Comparison of ENCODE assay signal across 18 cellular contexts in the genomic region with DNA sequence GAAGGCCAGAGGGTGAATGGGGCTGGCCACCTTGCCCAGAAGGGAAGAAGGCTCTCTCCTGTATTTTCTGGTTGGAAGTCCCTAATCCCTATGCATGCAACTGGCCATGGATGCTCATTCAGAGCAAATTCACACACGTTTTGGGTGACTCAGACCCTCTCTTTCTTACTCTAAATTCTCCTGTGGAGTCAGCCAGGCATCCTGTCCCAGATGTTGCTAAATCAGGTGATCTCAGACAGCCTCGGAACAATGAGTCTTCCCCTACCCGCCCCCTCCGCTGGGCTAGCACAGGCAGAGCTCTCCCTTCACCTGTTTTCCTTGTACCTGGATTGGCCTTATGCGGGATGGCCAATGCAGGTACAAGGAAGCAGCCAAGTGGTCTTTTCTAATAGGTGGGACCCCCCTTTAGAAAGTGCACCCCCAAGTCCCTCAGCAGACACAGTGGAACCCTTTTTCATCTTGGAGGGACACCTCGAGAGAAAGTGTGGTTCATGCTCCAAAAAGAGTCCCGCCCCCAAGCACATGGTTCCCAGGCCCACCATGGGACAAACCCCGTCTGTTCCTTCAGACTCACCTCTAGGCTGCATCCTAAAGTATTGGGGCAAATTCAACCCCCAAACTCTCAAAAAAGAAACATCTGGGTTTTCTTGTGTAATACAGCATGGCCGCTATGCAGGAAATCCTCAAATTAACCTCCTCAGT. TPM values are rescaled to one million over a fixed set of nuclear protein-coding genes. Genes with fewer than 3 reads are reported as not detected.
A peak's percentile ranks its signal among the peaks of the same experiment; 100 is the strongest.
DNase-seq lines count a peak whose midpoint lies in the region; ATAC-seq and TF ChIP-seq lines count a peak whose summit lies in the region.
"Had no signal": no experiment of that assay in that cellular context is flagged by ENCODE, and none has a peak within 500 bp of the region (broad histone marks: within the 10 kb centered on the region; RNA-seq: fewer than 3 reads in every experiment).

No MANE protein-coding gene starts in this region.

- H3K79me1 ChIP-seq in mesendoderm (ENCODE audit: low read length), result no peaks in the 10 kb centered on the region
- H3K79me1 ChIP-seq in mesenchymal stem cell (replicated peaks; ENCODE audit: low read length, poor library complexity, severe bottlenecking), result no peaks in the 10 kb centered on the region

- H3K79me2 ChIP-seq in mesendoderm (ENCODE audit: control insufficient read depth, insufficient read depth, low read length), result no peaks in the 10 kb centered on the region

- H3K23ac ChIP-seq in mesendoderm (ENCODE audit: low read length), result no peak overlapping the region
- no peak overlapping the region for H3K23ac ChIP-seq in mesenchymal stem cell (ENCODE audit: low read length in 2 of 2)

- H2AFZ ChIP-seq in mesenchymal stem cell (ENCODE audit: low read depth, low read length), result no peak overlapping the region

- no peaks in the 10 kb centered on the region for H3K27me3 Mint-ChIP-seq in activated T-cell treated with anti-CD3 and anti-CD28 coated beads, Interleukin-2, amount 50 U/mL, for 24 hours
- H3K27me3 Mint-ChIP-seq in MCF 10A (ENCODE audit: insufficient read depth, unreplicated experiment), result no peaks in the 10 kb centered on the region
- H3K27me3 Mint-ChIP-seq: activated naive CD4-positive, alpha-beta T cell treated with anti-CD3 and anti-CD28 coated beads, Interleukin-2, amount 50 U/mL, for 24 hours; CD4-positive, alpha-beta memory T cell had no signal

- H3K4ac ChIP-seq in mesendoderm (ENCODE audit: low read depth, low read length) (no peak overlapping the region), mesenchymal stem cell (ENCODE audit: low read depth in 1 of 2, low read length in 2 of 2) (no peak overlapping the region)

- H3K4me1 Mint-ChIP-seq in activated T-cell treated with anti-CD3 and anti-CD28 coated beads, Interleukin-2, amount 50 U/mL, for 24 hours (ENCODE audit: low read depth), result peaks cover 34% of the 10 kb centered on the region
- peaks cover 40% of the 10 kb centered on the region for H3K4me1 Mint-ChIP-seq in MCF 10A (ENCODE audit: insufficient read depth, unreplicated experiment)

- no peak overlapping the region for H2BK15ac ChIP-seq in mesendoderm (replicated peaks; ENCODE audit: low read depth)
- H2BK15ac ChIP-seq in mesenchymal stem cell (ENCODE audit: low read depth, poor library complexity, severe bottlenecking), result no peak overlapping the region

- no peak overlapping the region for H4K5ac ChIP-seq in mesendoderm (ENCODE audit: low read length)

- POLR2A ChIA-PET in MCF 10A (lab: Yijun Ruan, JAX), result interaction anchor here (0.6 to 36.1 kb wide), 20 partner anchors 6 to 966 kb away, joined by 3 to 2106 read pairs (median 6); a partner anchor contains a TSS

- H3K4me3 ChIP-seq in mesendoderm (ENCODE audit: low read length), result no peak overlapping the region
- no peak overlapping the region for H3K4me3 ChIP-seq in mesenchymal stem cell (ENCODE audit: insufficient read depth in 1 of 2, low read depth in 1 of 2, low read length in 2 of 2)
- H3K4me3 ChIP-seq: A549, thyroid gland had no signal

- no peak for DNase-seq in activated T-cell treated with anti-CD3 and anti-CD28 coated beads, Interleukin-2, amount 50 U/mL, for 24 hours
- DNase-seq in activated T-cell treated with anti-CD3 and anti-CD28 coated beads for 4 hours, result no peak
- peak; percentile 98 for DNase-seq in MCF 10A (ENCODE audit: unreplicated experiment)
- DNase-seq in mesendoderm, result peak; percentile 80
- no peak for DNase-seq in NCI-H748 (lab: John Stamatoyannopoulos, UW; ENCODE audit: unreplicated experiment)
- no peak for DNase-seq in NOMO-1 treated with DMSO at 0.1 percent for 48 hours (lab: John Stamatoyannopoulos, UW; ENCODE audit: unreplicated experiment)
- DNase-seq in mesenchymal stem cell, result no peak
- DNase-seq: activated CD4-positive, CD25-positive, alpha-beta regulatory T cell; activated CD8-positive, alpha-beta memory T cell treated with anti-CD3 and anti-CD28 coated beads, Interleukin-2, amount 50 U/mL, for 4 hours; CD4-positive, alpha-beta memory T cell; left cardiac atrium; NCI-H1105 treated with DMSO at 0.1 percent for 48 hours; NCI-H446 treated with DMSO at 0.1 percent for 48 hours; thyroid gland had no signal

- H3K4me1 ChIP-seq in mesendoderm (ENCODE audit: control insufficient read depth, low read depth, low read length) (no peaks in the 10 kb centered on the region), mesenchymal stem cell (ENCODE audit: control insufficient read depth, insufficient read depth, low read depth, low read length) (peaks cover 2% of the 10 kb centered on the region)

- H4K91ac ChIP-seq in mesenchymal stem cell (ENCODE audit: low read length), result no peak overlapping the region

- no peak overlapping the region for H2BK12ac ChIP-seq in mesenchymal stem cell (ENCODE audit: low read length in 2 of 2)

- WGBS in mesendoderm (ENCODE audit: extremely low coverage, insufficient coverage, low lambda C conversion rate), result no CpG with 5 or more reads among the region's 9 CpGs
- WGBS in mesenchymal stem cell, result 84% methylated on average over 8 of the region's 9 CpGs

- H2AK5ac ChIP-seq in mesendoderm (ENCODE audit: low read length) (no peak overlapping the region), mesenchymal stem cell (ENCODE audit: low read length, severe bottlenecking) (no peak overlapping the region)

- ATAC-seq in GM19397 (IDR thresholded peaks at IDR 0.05; ENCODE audit: unreplicated experiment), result no peak

- H3K36me3 Mint-ChIP-seq in activated T-cell treated with anti-CD3 and anti-CD28 coated beads, Interleukin-2, amount 50 U/mL, for 24 hours (ENCODE audit: low read depth), result no peaks in the 10 kb centered on the region
- no peaks in the 10 kb centered on the region for H3K36me3 Mint-ChIP-seq in MCF 10A (ENCODE audit: insufficient read depth, unreplicated experiment)

- H3K27ac ChIP-seq in mesendoderm (ENCODE audit: low read depth, low read length), result no peak overlapping the region
- H3K27ac ChIP-seq in mesenchymal stem cell (ENCODE audit: low read length, poor library complexity, severe bottlenecking), result no peak overlapping the region

- no peaks in the 10 kb centered on the region for H3K9me3 Mint-ChIP-seq in activated T-cell treated with anti-CD3 and anti-CD28 coated beads, Interleukin-2, amount 50 U/mL, for 24 hours
- no peaks in the 10 kb centered on the region for H3K9me3 Mint-ChIP-seq in MCF 10A (ENCODE audit: unreplicated experiment)
- H3K9me3 Mint-ChIP-seq: activated naive CD4-positive, alpha-beta T cell treated with anti-CD3 and anti-CD28 coated beads, Interleukin-2, amount 50 U/mL, for 24 hours; CD4-positive, alpha-beta memory T cell had no signal

- no peak overlapping the region for H3K18ac ChIP-seq in mesendoderm (ENCODE audit: low read length)
- no peak overlapping the region for H3K18ac ChIP-seq in mesenchymal stem cell (ENCODE audit: low read depth in 1 of 2, low read length in 2 of 2)

- H3K4me3 Mint-ChIP-seq in activated T-cell treated with anti-CD3 and anti-CD28 coated beads, Interleukin-2, amount 50 U/mL, for 24 hours, result no peak overlapping the region
- H3K4me3 Mint-ChIP-seq in MCF 10A (ENCODE audit: unreplicated experiment), result peak overlapping the region; percentile 29
- H3K4me3 Mint-ChIP-seq: activated naive CD4-positive, alpha-beta T cell treated with anti-CD3 and anti-CD28 coated beads, Interleukin-2, amount 50 U/mL, for 24 hours; CD4-positive, alpha-beta memory T cell had no signal

- H3K36me3 ChIP-seq in mesendoderm (ENCODE audit: control insufficient read depth, insufficient read depth, low read length), result no peaks in the 10 kb centered on the region
- no peaks in the 10 kb centered on the region for H3K36me3 ChIP-seq in mesenchymal stem cell (ENCODE audit: control insufficient read depth in 1 of 2, insufficient read depth in 2 of 2, low read depth in 1 of 2, low read length in 2 of 2)
- H3K36me3 ChIP-seq: thyroid gland had no signal

- CTCF ChIA-PET in MCF 10A (lab: Yijun Ruan, JAX), result interaction anchor here (0.7 to 6.6 kb wide), 17 partner anchors 8 to 104 kb away, joined by 3 to 58 read pairs (median 5); a partner anchor contains a TSS

- no peak overlapping the region for H4K8ac ChIP-seq in mesendoderm (ENCODE audit: low read depth, low read length)
- H4K8ac ChIP-seq in mesenchymal stem cell (ENCODE audit: low read length), result no peak overlapping the region

- no peaks in the 10 kb centered on the region for H3K9me3 ChIP-seq in mesenchymal stem cell (ENCODE audit: control insufficient read depth, low read length)
- H3K9me3 ChIP-seq: A549, thyroid gland had no signal

- no TSS peak for BruUV-seq in MCF 10A (replicated peaks; lab: Mats Ljungman, UMichigan)

- H2BK120ac ChIP-seq in mesendoderm (ENCODE audit: low read depth, low read length) (no peak overlapping the region), mesenchymal stem cell (ENCODE audit: low read depth, low read length) (no peak overlapping the region)

- TF ChIP-seq CTCF in MCF 10A (IDR thresholded peaks at IDR 0.05; ENCODE audit: unreplicated experiment), result no peak

- H3K9ac ChIP-seq in mesendoderm (ENCODE audit: low read length) (no peak overlapping the region), mesenchymal stem cell (ENCODE audit: low read length) (no peak overlapping the region)

- no peak overlapping the region for H3K14ac ChIP-seq in mesenchymal stem cell (ENCODE audit: low read length in 2 of 2)

- intact Hi-C loops in MCF 10A (cut with micrococcal nuclease), result loop anchor here (1.0 kb wide), 1 partner anchor 22 kb away; a partner anchor contains a TSS

- H2BK5ac ChIP-seq in mesendoderm (ENCODE audit: low read length) (no peak overlapping the region), mesenchymal stem cell (ENCODE audit: low read depth, low read length, poor library complexity, severe bottlenecking) (no peak overlapping the region)

- H3K4me2 ChIP-seq in mesendoderm (ENCODE audit: low read length), result no peak overlapping the region
- H3K4me2 ChIP-seq in mesenchymal stem cell (ENCODE audit: low read length, poor library complexity, severe bottlenecking), result no peak overlapping the region
- H3K4me2 ChIP-seq: A549 had no signal

- peak overlapping the region; percentile 25 for H3K56ac ChIP-seq in mesendoderm (ENCODE audit: low read length)

- peak overlapping the region; percentile 8 for H3K27ac Mint-ChIP-seq in activated T-cell treated with anti-CD3 and anti-CD28 coated beads, Interleukin-2, amount 50 U/mL, for 24 hours
- H3K27ac Mint-ChIP-seq in MCF 10A (ENCODE audit: low read depth, unreplicated experiment), result peak overlapping the region; percentile 85
- H3K27ac Mint-ChIP-seq: activated naive CD4-positive, alpha-beta T cell treated with anti-CD3 and anti-CD28 coated beads, Interleukin-2, amount 50 U/mL, for 24 hours had no signal

- H3K27me3 ChIP-seq in mesendoderm (ENCODE audit: insufficient read depth, low read length, poor library complexity), result no peaks in the 10 kb centered on the region
- no peaks in the 10 kb centered on the region for H3K27me3 ChIP-seq in mesenchymal stem cell (ENCODE audit: control insufficient read depth in 1 of 2, insufficient read depth in 1 of 2, low read length in 2 of 2)
- H3K27me3 ChIP-seq: thyroid gland had no signal

RNA-seq across cellular contexts. Expression of a gene that starts 8.6 kb away (rescaled TPM):
- total RNA-seq in MCF 10A (2022), result 2,571 and 2,904 TPM in 2 replicates
- 11.6 TPM for polyA plus RNA-seq in mesendoderm (2013, experiment 1 of 2)
- polyA plus RNA-seq in mesendoderm (2013, experiment 2 of 2), result 10.1 TPM
- polyA plus RNA-seq in mesenchymal stem cell (2013, experiment 1 of 2), result 1,233 TPM
- polyA plus RNA-seq in mesenchymal stem cell (2013, experiment 2 of 2), result 1,286 TPM

RNA-seq across cellular contexts. Expression of a gene that starts 13.6 kb away (rescaled TPM):
- not detected in 2 replicates for total RNA-seq in MCF 10A (2022)
- polyA plus RNA-seq in mesendoderm (2013, experiment 1 of 2), result not detected
- not detected for polyA plus RNA-seq in mesendoderm (2013, experiment 2 of 2)
- polyA plus RNA-seq in mesenchymal stem cell (2013, experiment 1 of 2), result 0.08 TPM
- polyA plus RNA-seq in mesenchymal stem cell (2013, experiment 2 of 2), result not detected
- total RNA-seq: glomerular endothelial cell, left cardiac atrium had no signal

RNA-seq across cellular contexts. Expression of a gene that starts 18.4 kb away (rescaled TPM):
- total RNA-seq in MCF 10A (2022), result 27.2 and 60.7 TPM in 2 replicates
- 19.8 TPM for polyA plus RNA-seq in mesendoderm (2013, experiment 1 of 2)
- polyA plus RNA-seq in mesendoderm (2013, experiment 2 of 2), result 20.5 TPM
- polyA plus RNA-seq in mesenchymal stem cell (2013, experiment 1 of 2), result 636 TPM
- polyA plus RNA-seq in mesenchymal stem cell (2013, experiment 2 of 2), result 654 TPM

RNA-seq across cellular contexts. Expression of a gene that starts 21.9 kb away (rescaled TPM):
- total RNA-seq in MCF 10A (2022), result 85.7 and 90.0 TPM in 2 replicates
- 0.48 TPM for polyA plus RNA-seq in mesendoderm (2013, experiment 1 of 2)
- polyA plus RNA-seq in mesendoderm (2013, experiment 2 of 2), result 0.55 TPM
- polyA plus RNA-seq in mesenchymal stem cell (2013, experiment 1 of 2), result 17.9 TPM
- polyA plus RNA-seq in mesenchymal stem cell (2013, experiment 2 of 2), result 18.8 TPM
- total RNA-seq: CD4-positive, alpha-beta memory T cell had no signal
- polyA plus RNA-seq: CD4-positive, alpha-beta memory T cell had no signal

RNA-seq across cellular contexts. Expression of a gene that starts 38.5 kb away (rescaled TPM):
- 5,064 and 5,163 TPM in 2 replicates for total RNA-seq in MCF 10A (2022)
- 1.9 TPM for polyA plus RNA-seq in mesendoderm (2013, experiment 1 of 2)
- 2.1 TPM for polyA plus RNA-seq in mesendoderm (2013, experiment 2 of 2)
- polyA plus RNA-seq in mesenchymal stem cell (2013, experiment 1 of 2), result 8.6 TPM
- polyA plus RNA-seq in mesenchymal stem cell (2013, experiment 2 of 2), result 7.0 TPM

Comparison
In these comparisons a context has a peak if more than half of its experiments do, and no peak if none do; other contexts are left out.
1. DNase-seq: peak in MCF 10A (single experiment) and mesendoderm (single experiment); none in activated T-cell treated with anti-CD3 and anti-CD28 coated beads, Interleukin-2, amount 50 U/mL, for 24 hours (single experiment), activated T-cell treated with anti-CD3 and anti-CD28 coated beads for 4 hours (single experiment), NCI-H748 (single experiment), NOMO-1 treated with DMSO at 0.1 percent for 48 hours (single experiment) and mesenchymal stem cell (single experiment).